Comparison of ENCODE assay signal across 3 cellular contexts in the genomic region with DNA sequence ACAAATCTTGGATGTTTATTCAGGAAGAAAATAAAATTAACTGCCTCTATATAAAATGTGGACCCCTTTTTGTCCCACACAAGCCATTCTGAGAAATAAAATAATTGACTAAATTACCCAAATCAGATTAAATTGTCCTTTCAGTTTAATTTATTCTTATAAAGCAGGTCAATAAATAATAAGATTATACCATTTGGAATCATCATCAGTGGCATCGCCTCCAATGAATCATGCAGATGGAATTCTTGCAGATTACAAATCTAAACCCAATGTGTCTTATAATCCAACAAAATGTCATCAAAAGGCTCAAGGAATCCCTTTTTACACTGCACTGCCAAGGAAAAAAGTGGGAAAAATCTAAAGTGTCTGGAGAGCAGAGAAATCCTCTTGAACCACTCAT.
TF ChIP-seq lines count a peak whose summit lies in the region.

No MANE protein-coding gene starts in this region.

TF ChIP-seq in SK-N-SH treated with all-trans-retinoic acid at 6 μM for 48 hours, 23 proteins besides CTCF, POLR2A, EP300 and RAD21 (continued from another document):
- TF ChIP-seq, protein P1, sequence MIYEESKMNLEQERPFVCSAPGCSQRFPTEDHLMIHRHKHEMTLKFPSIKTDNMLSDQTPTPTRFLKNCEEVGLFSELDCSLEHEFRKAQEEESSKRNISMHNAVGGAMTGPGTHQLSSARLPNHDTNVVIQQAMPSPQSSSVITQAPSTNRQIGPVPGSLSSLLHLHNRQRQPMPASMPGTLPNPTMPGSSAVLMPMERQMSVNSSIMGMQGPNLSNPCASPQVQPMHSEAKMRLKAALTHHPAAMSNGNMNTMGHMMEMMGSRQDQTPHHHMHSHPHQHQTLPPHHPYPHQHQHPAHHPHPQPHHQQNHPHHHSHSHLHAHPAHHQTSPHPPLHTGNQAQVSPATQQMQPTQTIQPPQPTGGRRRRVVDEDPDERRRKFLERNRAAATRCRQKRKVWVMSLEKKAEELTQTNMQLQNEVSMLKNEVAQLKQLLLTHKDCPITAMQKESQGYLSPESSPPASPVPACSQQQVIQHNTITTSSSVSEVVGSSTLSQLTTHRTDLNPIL (CRISPR knock-in tag; IDR thresholded peaks at IDR 0.05; ENCODE audit: low read depth): peak; percentile 69

TF ChIP-seq in SK-N-SH, 30 proteins besides CTCF, POLR2A, EP300 and RAD21 (continued from another document):
- TF ChIP-seq, protein P2, sequence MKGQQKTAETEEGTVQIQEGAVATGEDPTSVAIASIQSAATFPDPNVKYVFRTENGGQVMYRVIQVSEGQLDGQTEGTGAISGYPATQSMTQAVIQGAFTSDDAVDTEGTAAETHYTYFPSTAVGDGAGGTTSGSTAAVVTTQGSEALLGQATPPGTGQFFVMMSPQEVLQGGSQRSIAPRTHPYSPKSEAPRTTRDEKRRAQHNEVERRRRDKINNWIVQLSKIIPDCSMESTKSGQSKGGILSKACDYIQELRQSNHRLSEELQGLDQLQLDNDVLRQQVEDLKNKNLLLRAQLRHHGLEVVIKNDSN (IDR thresholded peaks at IDR 0.05; ENCODE audit: borderline replicate concordance, low read depth): no peak
- no peak for TF ChIP-seq CHD2 (IDR thresholded peaks at IDR 0.05; ENCODE audit: low read length, partially characterized antibody)
- no peak for TF ChIP-seq SMC3 (IDR thresholded peaks at IDR 0.05; ENCODE audit: low read depth, low read length)
- TF ChIP-seq, protein P3, sequence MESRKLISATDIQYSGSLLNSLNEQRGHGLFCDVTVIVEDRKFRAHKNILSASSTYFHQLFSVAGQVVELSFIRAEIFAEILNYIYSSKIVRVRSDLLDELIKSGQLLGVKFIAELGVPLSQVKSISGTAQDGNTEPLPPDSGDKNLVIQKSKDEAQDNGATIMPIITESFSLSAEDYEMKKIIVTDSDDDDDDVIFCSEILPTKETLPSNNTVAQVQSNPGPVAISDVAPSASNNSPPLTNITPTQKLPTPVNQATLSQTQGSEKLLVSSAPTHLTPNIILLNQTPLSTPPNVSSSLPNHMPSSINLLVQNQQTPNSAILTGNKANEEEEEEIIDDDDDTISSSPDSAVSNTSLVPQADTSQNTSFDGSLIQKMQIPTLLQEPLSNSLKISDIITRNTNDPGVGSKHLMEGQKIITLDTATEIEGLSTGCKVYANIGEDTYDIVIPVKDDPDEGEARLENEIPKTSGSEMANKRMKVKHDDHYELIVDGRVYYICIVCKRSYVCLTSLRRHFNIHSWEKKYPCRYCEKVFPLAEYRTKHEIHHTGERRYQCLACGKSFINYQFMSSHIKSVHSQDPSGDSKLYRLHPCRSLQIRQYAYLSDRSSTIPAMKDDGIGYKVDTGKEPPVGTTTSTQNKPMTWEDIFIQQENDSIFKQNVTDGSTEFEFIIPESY (IDR thresholded peaks at IDR 0.05; ENCODE audit: borderline replicate concordance, low read depth): no peak
- no peak for TF ChIP-seq TEAD4 (IDR thresholded peaks at IDR 0.05; ENCODE audit: borderline replicate concordance, insufficient read depth)
- TF ChIP-seq FOXM1 (IDR thresholded peaks at IDR 0.05; ENCODE audit: low read depth): no peak
- no peak for TF ChIP-seq RFX5 (IDR thresholded peaks at IDR 0.05; ENCODE audit: low read length)
- TF ChIP-seq GATA2 (CRISPR knock-in tag; IDR thresholded peaks at IDR 0.05): no peak
- no peak for TF ChIP-seq NFIC (IDR thresholded peaks at IDR 0.05; ENCODE audit: borderline replicate concordance)
- no peak for TF ChIP-seq JUND (IDR thresholded peaks at IDR 0.05)
- TF ChIP-seq TAF1 (IDR thresholded peaks at IDR 0.05; ENCODE audit: borderline replicate concordance, low read depth, low read length): no peak
- no peak for TF ChIP-seq MXI1 (IDR thresholded peaks at IDR 0.05; ENCODE audit: low read depth, low read length)
- TF ChIP-seq, protein P4, sequence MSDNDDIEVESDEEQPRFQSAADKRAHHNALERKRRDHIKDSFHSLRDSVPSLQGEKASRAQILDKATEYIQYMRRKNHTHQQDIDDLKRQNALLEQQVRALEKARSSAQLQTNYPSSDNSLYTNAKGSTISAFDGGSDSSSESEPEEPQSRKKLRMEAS (IDR thresholded peaks at IDR 0.05; ENCODE audit: low read depth): no peak
- TF ChIP-seq, protein P5, sequence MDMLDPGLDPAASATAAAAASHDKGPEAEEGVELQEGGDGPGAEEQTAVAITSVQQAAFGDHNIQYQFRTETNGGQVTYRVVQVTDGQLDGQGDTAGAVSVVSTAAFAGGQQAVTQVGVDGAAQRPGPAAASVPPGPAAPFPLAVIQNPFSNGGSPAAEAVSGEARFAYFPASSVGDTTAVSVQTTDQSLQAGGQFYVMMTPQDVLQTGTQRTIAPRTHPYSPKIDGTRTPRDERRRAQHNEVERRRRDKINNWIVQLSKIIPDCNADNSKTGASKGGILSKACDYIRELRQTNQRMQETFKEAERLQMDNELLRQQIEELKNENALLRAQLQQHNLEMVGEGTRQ (IDR thresholded peaks at IDR 0.05; ENCODE audit: borderline replicate concordance, low read depth, low read length): no peak
- no peak for TF ChIP-seq NRF1 (IDR thresholded peaks at IDR 0.05; ENCODE audit: low read depth, low read length)

TF ChIP-seq in K562, 482 proteins besides CTCF, POLR2A, EP300 and RAD21 (continued from another document):
- TF ChIP-seq, protein P6, sequence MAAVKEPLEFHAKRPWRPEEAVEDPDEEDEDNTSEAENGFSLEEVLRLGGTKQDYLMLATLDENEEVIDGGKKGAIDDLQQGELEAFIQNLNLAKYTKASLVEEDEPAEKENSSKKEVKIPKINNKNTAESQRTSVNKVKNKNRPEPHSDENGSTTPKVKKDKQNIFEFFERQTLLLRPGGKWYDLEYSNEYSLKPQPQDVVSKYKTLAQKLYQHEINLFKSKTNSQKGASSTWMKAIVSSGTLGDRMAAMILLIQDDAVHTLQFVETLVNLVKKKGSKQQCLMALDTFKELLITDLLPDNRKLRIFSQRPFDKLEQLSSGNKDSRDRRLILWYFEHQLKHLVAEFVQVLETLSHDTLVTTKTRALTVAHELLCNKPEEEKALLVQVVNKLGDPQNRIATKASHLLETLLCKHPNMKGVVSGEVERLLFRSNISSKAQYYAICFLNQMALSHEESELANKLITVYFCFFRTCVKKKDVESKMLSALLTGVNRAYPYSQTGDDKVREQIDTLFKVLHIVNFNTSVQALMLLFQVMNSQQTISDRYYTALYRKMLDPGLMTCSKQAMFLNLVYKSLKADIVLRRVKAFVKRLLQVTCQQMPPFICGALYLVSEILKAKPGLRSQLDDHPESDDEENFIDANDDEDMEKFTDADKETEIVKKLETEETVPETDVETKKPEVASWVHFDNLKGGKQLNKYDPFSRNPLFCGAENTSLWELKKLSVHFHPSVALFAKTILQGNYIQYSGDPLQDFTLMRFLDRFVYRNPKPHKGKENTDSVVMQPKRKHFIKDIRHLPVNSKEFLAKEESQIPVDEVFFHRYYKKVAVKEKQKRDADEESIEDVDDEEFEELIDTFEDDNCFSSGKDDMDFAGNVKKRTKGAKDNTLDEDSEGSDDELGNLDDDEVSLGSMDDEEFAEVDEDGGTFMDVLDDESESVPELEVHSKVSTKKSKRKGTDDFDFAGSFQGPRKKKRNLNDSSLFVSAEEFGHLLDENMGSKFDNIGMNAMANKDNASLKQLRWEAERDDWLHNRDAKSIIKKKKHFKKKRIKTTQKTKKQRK (IDR thresholded peaks at IDR 0.05; ENCODE audit: borderline replicate concordance, low read depth, low read length): no peak
- TF ChIP-seq, protein P7, sequence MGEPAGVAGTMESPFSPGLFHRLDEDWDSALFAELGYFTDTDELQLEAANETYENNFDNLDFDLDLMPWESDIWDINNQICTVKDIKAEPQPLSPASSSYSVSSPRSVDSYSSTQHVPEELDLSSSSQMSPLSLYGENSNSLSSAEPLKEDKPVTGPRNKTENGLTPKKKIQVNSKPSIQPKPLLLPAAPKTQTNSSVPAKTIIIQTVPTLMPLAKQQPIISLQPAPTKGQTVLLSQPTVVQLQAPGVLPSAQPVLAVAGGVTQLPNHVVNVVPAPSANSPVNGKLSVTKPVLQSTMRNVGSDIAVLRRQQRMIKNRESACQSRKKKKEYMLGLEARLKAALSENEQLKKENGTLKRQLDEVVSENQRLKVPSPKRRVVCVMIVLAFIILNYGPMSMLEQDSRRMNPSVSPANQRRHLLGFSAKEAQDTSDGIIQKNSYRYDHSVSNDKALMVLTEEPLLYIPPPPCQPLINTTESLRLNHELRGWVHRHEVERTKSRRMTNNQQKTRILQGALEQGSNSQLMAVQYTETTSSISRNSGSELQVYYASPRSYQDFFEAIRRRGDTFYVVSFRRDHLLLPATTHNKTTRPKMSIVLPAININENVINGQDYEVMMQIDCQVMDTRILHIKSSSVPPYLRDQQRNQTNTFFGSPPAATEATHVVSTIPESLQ (CRISPR knock-in tag; IDR thresholded peaks at IDR 0.05): no peak
- TF ChIP-seq ZNF3 (CRISPR knock-in tag; IDR thresholded peaks at IDR 0.05) (no peak), SIRT6 (IDR thresholded peaks at IDR 0.05; ENCODE audit: low read depth, low read length) (no peak), BRCA1 (IDR thresholded peaks at IDR 0.05) (no peak), BRCA1 (CRISPR knock-in tag; IDR thresholded peaks at IDR 0.05) (no peak), FOXA1 (IDR thresholded peaks at IDR 0.05; ENCODE audit: borderline replicate concordance) (no peak), NR3C1 (CRISPR knock-in tag; IDR thresholded peaks at IDR 0.05) (no peak), DACH1 (IDR thresholded peaks at IDR 0.05; ENCODE audit: partially characterized antibody) (no peak)
- TF ChIP-seq, protein P8, sequence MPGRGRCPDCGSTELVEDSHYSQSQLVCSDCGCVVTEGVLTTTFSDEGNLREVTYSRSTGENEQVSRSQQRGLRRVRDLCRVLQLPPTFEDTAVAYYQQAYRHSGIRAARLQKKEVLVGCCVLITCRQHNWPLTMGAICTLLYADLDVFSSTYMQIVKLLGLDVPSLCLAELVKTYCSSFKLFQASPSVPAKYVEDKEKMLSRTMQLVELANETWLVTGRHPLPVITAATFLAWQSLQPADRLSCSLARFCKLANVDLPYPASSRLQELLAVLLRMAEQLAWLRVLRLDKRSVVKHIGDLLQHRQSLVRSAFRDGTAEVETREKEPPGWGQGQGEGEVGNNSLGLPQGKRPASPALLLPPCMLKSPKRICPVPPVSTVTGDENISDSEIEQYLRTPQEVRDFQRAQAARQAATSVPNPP (IDR thresholded peaks at IDR 0.05; ENCODE audit: borderline replicate concordance, insufficient read depth, insufficient read length): no peak
- TF ChIP-seq, protein P9, sequence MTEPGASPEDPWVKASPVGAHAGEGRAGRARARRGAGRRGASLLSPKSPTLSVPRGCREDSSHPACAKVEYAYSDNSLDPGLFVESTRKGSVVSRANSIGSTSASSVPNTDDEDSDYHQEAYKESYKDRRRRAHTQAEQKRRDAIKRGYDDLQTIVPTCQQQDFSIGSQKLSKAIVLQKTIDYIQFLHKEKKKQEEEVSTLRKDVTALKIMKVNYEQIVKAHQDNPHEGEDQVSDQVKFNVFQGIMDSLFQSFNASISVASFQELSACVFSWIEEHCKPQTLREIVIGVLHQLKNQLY (CRISPR knock-in tag; conservative IDR thresholded peaks at IDR 0.05): no peak
- TF ChIP-seq, protein P10, sequence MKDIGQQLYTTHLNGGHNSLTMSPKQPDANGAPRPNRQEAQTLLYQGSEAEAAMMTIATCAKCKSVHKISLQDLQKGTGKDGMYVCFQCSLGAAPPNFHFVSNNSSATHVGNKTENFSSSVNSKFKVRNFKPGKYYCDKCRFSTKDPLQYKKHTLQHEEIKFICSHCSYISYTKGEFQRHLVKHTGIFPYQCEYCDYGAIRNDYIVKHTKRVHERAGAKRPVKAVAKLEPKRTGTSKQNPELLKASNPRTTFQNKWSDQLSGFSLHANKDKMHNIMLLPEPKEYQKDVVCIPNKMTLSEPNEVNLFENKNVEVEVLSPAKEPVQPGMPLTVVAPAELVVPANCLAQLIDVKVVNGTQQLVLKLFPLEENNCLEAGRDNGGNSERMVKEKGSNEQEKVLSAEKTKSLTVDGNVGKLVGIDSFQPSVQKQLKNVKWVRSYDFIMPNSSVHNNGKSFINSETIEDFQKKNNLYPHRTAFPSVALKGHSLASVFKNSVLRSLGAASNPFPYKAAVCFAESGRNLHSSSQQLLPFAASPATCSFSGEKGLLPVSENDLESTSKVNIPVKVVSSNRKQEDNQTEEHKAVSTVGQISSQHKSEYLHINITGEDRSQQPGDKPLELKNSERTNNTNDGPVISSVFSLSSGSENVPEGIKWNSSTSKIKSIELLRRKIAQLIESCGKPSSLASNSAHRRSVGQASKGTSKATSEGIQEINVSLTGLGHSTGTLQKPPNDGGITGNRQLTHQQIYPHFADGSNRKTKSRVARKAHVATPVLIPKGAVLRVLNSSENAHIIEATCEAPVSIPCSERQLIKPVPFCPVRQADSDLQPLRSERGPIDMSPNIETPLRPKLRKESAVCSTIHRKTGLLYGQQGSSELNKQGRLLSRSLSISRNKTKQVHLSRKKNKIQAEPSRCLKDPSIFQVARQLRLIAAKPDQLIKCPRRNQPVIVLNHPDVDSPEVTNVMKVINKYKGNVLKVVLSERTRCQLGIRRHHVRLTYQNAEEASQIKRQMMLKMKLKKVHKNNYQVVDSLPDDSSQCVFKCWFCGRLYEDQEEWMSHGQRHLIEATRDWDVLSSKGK (CRISPR knock-in tag; IDR thresholded peaks at IDR 0.05): no peak
- TF ChIP-seq, protein P5 (CRISPR knock-in tag; IDR thresholded peaks at IDR 0.05): no peak
